19 cellular contexts compared by ENCODE assay signal in the genomic region with DNA sequence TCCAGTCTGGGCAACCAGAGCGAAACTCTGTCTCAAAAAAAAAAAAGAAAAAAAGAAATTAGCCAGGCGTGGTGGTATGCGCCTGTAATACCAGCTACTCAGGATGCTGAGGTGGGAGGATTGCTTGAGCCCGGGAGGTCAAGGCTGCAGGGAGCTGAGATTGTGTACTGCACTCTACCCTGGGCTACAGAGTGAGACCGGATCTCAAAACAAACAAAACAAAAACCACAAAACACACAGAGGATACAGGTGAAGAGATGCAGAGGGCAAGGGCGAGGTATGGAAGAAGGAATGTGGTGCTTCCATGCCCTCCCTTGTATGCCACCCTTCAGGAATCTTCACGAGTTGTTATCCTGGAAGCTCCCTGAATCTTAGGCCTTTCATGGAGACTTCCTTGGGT.
DNase-seq lines count a peak whose midpoint lies in the region; ATAC-seq and TF ChIP-seq lines count a peak whose summit lies in the region.
"Had no signal": no experiment of that assay in that cellular context is flagged by ENCODE, and none has a peak within 500 bp of the region (broad histone marks: within the 10 kb centered on the region; RNA-seq: fewer than 3 reads in every experiment).

No MANE protein-coding gene starts in this region.

- no peak overlapping the region for H2AFZ ChIP-seq in H9 (ENCODE audit: low read length)
- H2AFZ ChIP-seq: GM23248 had no signal

- no peaks in the 10 kb centered on the region for H4K20me1 ChIP-seq in H9 (ENCODE audit: control insufficient read depth, insufficient read depth, insufficient read length)

- H2BK20ac ChIP-seq in H9 (ENCODE audit: low read depth, low read length, poor library complexity, severe bottlenecking), result no peak overlapping the region

- in situ Hi-C loops in G401 (cut with HindIII; ENCODE audit: low sequenced_read_pairs), result no loop called here

- H2BK5ac ChIP-seq in H9 (ENCODE audit: insufficient read length, low read length), result no peak overlapping the region

- ATAC-seq in HG03521 (IDR thresholded peaks at IDR 0.05; ENCODE audit: unreplicated experiment), result no peak

- H3K9me3 Mint-ChIP-seq in H9, result no peaks in the 10 kb centered on the region
- H3K9me3 Mint-ChIP-seq: CD4-positive, CD25-positive, alpha-beta regulatory T cell; CD8-positive, alpha-beta memory T cell; IgD-negative memory B cell had no signal

- no peak overlapping the region for H3K23ac ChIP-seq in H9 (ENCODE audit: insufficient read length, low read depth, low read length)

- H3K27ac ChIP-seq in H9 (ENCODE audit: insufficient read length, low read depth, low read length), result no peak overlapping the region
- H3K27ac ChIP-seq: GM23248 had no signal

- no peaks in the 10 kb centered on the region for H3K27me3 ChIP-seq in H9 (ENCODE audit: insufficient read depth, low read length)
- H3K27me3 ChIP-seq: BE2C had no signal

- WGBS in H9 (ENCODE audit: extremely low coverage, insufficient read length, low lambda C conversion rate), result no CpG with 5 or more reads among the region's 7 CpGs

- no peak overlapping the region for H3K4me3 Mint-ChIP-seq in H9
- H3K4me3 Mint-ChIP-seq: CD4-positive, CD25-positive, alpha-beta regulatory T cell; CD8-positive, alpha-beta memory T cell; IgD-negative memory B cell had no signal

- no peak overlapping the region for H3K18ac ChIP-seq in H9 (ENCODE audit: insufficient read length, low read depth, low read length)

- no peak overlapping the region for H2BK120ac ChIP-seq in H9 (ENCODE audit: low read depth, low read length, poor library complexity, severe bottlenecking)

- no peak overlapping the region for H3T11ph ChIP-seq in H9 (ENCODE audit: low read length)

- DNase-seq in activated effector memory CD4-positive, alpha-beta T cell treated with anti-CD3 and anti-CD28 coated beads, Interleukin-2, amount 50 U/mL, for 16 hours, result peak; percentile 12
- DNase-seq in activated effector memory CD4-positive, alpha-beta T cell treated with Interleukin-2 at 50 U/mL for 16 hours, result no peak
- DNase-seq in H9 (no peak), NCI-H2029 treated with DMSO at 0.1 percent for 48 hours (lab: John Stamatoyannopoulos, UW) (peak; percentile 84), kidney tubule cell (ENCODE audit: low spot score) (peak; percentile 34), G401 (ENCODE audit: low spot score) (no peak)
- DNase-seq: ACHN; BE2C; C1 segment of cervical spinal cord; Caco-2; CD4-positive, CD25-positive, alpha-beta regulatory T cell; CD8-positive, alpha-beta memory T cell; DND-41; EL; GM23248; HCEC 1CT; KBM-7 had no signal

- no peak for TF ChIP-seq CTCF in H9 (conservative IDR thresholded peaks at IDR 0.05)

- H3K4ac ChIP-seq in H9 (ENCODE audit: low read depth, low read length), result no peak overlapping the region

- H3K36me3 Mint-ChIP-seq in H9 (ENCODE audit: insufficient read depth in 1 of 3, low read depth in 3 of 3), result peaks cover 0 to 3% (median 0%) of the 10 kb centered on the region in 3 experiments; a peak in 1 of 7 replicates
- H3K36me3 Mint-ChIP-seq: CD4-positive, CD25-positive, alpha-beta regulatory T cell; CD8-positive, alpha-beta memory T cell; IgD-negative memory B cell had no signal

- H2BK12ac ChIP-seq in H9 (ENCODE audit: insufficient read length, low read depth, low read length), result no peak overlapping the region

- H3K4me1 ChIP-seq in H9 (ENCODE audit: insufficient read depth, low read length), result no peaks in the 10 kb centered on the region
- H3K4me1 ChIP-seq: BE2C, Caco-2 had no signal

- H3K9me3 ChIP-seq in H9 (ENCODE audit: control insufficient read depth, low read depth, low read length), result no peaks in the 10 kb centered on the region
- H3K9me3 ChIP-seq: BE2C, Caco-2 had no signal

- H3K27me3 Mint-ChIP-seq in H9 (ENCODE audit: low read depth), result no peaks in the 10 kb centered on the region
- H3K27me3 Mint-ChIP-seq: IgD-negative memory B cell had no signal

- H3K23me2 ChIP-seq in H9 (ENCODE audit: insufficient read length, low read depth, low read length, poor library complexity, severe bottlenecking), result no peaks in the 10 kb centered on the region

- H3K79me2 ChIP-seq in H9 (ENCODE audit: insufficient read depth, low read length), result no peaks in the 10 kb centered on the region

- no peak overlapping the region for H4K5ac ChIP-seq in H9 (ENCODE audit: insufficient read length, low read depth, low read length)

- peaks cover 23 to 28% of the 10 kb centered on the region in 2 experiments for H3K4me1 Mint-ChIP-seq in H9

- no peak overlapping the region for H4K91ac ChIP-seq in H9 (ENCODE audit: insufficient read length, low read depth, low read length)

- H3K56ac ChIP-seq in H9 (ENCODE audit: insufficient read length, low read depth, low read length), result no peak overlapping the region

- no peak overlapping the region for H4K8ac ChIP-seq in H9 (replicated peaks; ENCODE audit: insufficient read length, low read depth, low read length)

- no peak overlapping the region for H3K4me2 ChIP-seq in H9 (ENCODE audit: insufficient read depth, insufficient read length, low read length)

- H3K27ac Mint-ChIP-seq in H9, result peak overlapping the region in 1 of 3 experiments; percentile 87; a peak in 1 of 7 replicates
- H3K27ac Mint-ChIP-seq: CD4-positive, CD25-positive, alpha-beta regulatory T cell; IgD-negative memory B cell had no signal

- H3K9ac ChIP-seq in H9 (ENCODE audit: extremely low read depth, insufficient read length, low read length), result no peak overlapping the region
- H3K9ac ChIP-seq: GM23248 had no signal

- no peak overlapping the region for H3K14ac ChIP-seq in H9 (ENCODE audit: insufficient read depth, low read length)

- H3K79me1 ChIP-seq in H9 (ENCODE audit: insufficient read depth, low read depth, low read length, poor library complexity, severe bottlenecking), result no peaks in the 10 kb centered on the region

- H2BK15ac ChIP-seq in H9 (ENCODE audit: low read depth, low read length), result 0 out of 2 replicates have a peak overlapping the region, but pooled peaks have one; percentile 62

- no peak overlapping the region for H2AK5ac ChIP-seq in H9 (ENCODE audit: insufficient read length, low read length)

Comparison
In these comparisons a context has a peak if more than half of its experiments do, and no peak if none do; other contexts are left out.
1. DNase-seq: peak in activated effector memory CD4-positive, alpha-beta T cell treated with anti-CD3 and anti-CD28 coated beads, Interleukin-2, amount 50 U/mL, for 16 hours (single experiment), NCI-H2029 treated with DMSO at 0.1 percent for 48 hours (single experiment) and kidney tubule cell (single experiment); none in activated effector memory CD4-positive, alpha-beta T cell treated with Interleukin-2 at 50 U/mL for 16 hours (single experiment), H9 (single experiment) and G401 (single experiment).